20 cellular contexts compared by ENCODE assay signal in the genomic region with DNA sequence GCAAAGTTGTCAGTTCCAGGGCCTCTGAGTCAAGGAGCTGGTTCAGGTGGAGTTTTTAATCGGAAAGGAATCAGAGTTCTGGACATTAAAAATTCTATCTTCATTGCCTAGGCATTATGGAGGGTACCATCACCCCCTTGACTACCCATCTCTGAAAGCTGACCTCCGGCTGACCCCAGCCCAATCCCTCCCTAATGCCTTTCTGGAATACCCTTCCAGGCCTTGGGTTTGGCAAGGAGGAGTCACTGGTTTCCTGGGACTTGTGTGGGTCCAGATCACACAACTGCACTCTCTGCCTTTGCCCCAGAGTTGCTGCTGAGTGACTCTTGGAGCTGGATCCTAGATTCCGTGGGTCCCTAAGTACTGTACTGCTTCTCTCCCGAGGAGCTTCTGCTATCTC. TPM values are rescaled to one million over a fixed set of nuclear protein-coding genes. Genes with fewer than 3 reads are reported as not detected.
A peak's percentile ranks its signal among the peaks of the same experiment; 100 is the strongest.
DNase-seq lines count a peak whose midpoint lies in the region; ATAC-seq and TF ChIP-seq lines count a peak whose summit lies in the region.
"Had no signal": no experiment of that assay in that cellular context is flagged by ENCODE, and none has a peak within 500 bp of the region (broad histone marks: within the 10 kb centered on the region; RNA-seq: fewer than 3 reads in every experiment).

No MANE protein-coding gene starts in this region.

- H3K4me3 ChIP-seq in SK-N-SH (ENCODE audit: low read depth in 2 of 2, low read length in 1 of 2) (peak overlapping the region in 1 of 2 experiments; percentile 63; a peak in 1 of 4 replicates), KMS-11 (IDR thresholded peaks at IDR 0.05; ENCODE audit: insufficient read depth, low read depth, low read length) (no peak overlapping the region), gastroesophageal sphincter (peak overlapping the region in 1 of 2 donors; percentile 92), stomach (peak overlapping the region in 1 of 4 donors; percentile 73), endodermal cell (ENCODE audit: low read length) (no peak overlapping the region)

- peaks cover 2% of the 10 kb centered on the region for H3K9me3 Mint-ChIP-seq in endodermal cell
- H3K9me3 Mint-ChIP-seq: effector memory CD8-positive, alpha-beta T cell had no signal

- no peak overlapping the region; the same call in 1 of the 2 replicates for H2AFZ ChIP-seq in SK-N-SH (ENCODE audit: low read depth)
- peak overlapping the region; percentile 93; the same call in 1 of the 2 replicates for H2AFZ ChIP-seq in KMS-11 (ENCODE audit: low read depth)

- H3K79me2 ChIP-seq in SK-N-SH (ENCODE audit: insufficient read depth) = peaks cover 43% of the 10 kb centered on the region
- no peaks in the 10 kb centered on the region for H3K79me2 ChIP-seq in KMS-11 (ENCODE audit: insufficient read depth, low read depth)

- POLR2A ChIA-PET in SK-N-SH (lab: Yijun Ruan, JAX) = no interaction called here

- ATAC-seq in SK-N-SH treated with all-trans-retinoic acid at 6 μM for 48 hours (no peak), gastroesophageal sphincter (no peak)
- ATAC-seq: activated CD4-positive, CD25-positive, alpha-beta regulatory T cell treated with anti-CD3 and anti-CD28 coated beads, Interleukin-2, amount 50 U/mL, for 24 hours; effector memory CD8-positive, alpha-beta T cell; foreskin keratinocyte had no signal

- H3K9me3 ChIP-seq in SK-N-SH = no peaks in the 10 kb centered on the region
- no peaks in the 10 kb centered on the region for H3K9me3 ChIP-seq in gastroesophageal sphincter
- no peaks in the 10 kb centered on the region for H3K9me3 ChIP-seq in stomach
- no peaks in the 10 kb centered on the region for H3K9me3 ChIP-seq in endodermal cell (ENCODE audit: control insufficient read depth, low read length)
- H3K9me3 ChIP-seq: tibial nerve had no signal

- H3K4me1 ChIP-seq in SK-N-SH (ENCODE audit: control insufficient read depth in 1 of 2, insufficient read depth in 2 of 2, low read depth in 1 of 2, low read length in 1 of 2) = peaks cover 5 to 26% of the 10 kb centered on the region in 2 experiments; a peak in 1 of 4 replicates
- peaks cover 7% of the 10 kb centered on the region for H3K4me1 ChIP-seq in KMS-11 (ENCODE audit: low read depth, poor library complexity, severe bottlenecking)
- H3K4me1 ChIP-seq in gastroesophageal sphincter = peaks cover 0 to 81% (median 13%) of the 10 kb centered on the region in 3 donors
- H3K4me1 ChIP-seq in stomach = peaks cover 33 to 79% (median 58%) of the 10 kb centered on the region in 4 donors
- H3K4me1 ChIP-seq in endodermal cell (ENCODE audit: control insufficient read depth, insufficient read depth, low read length) = no peaks in the 10 kb centered on the region
- H3K4me1 ChIP-seq: foreskin keratinocyte had no signal

- no peaks in the 10 kb centered on the region for H3K9me2 ChIP-seq in SK-N-SH

- intact Hi-C loops in stomach (cut with DNase I; ENCODE audit: low total_unique reads) = loop anchor here (10.0 kb wide), 1 partner anchor 505 kb away; no protein-coding TSS in a partner anchor

- CTCF ChIA-PET in SK-N-SH (lab: Yijun Ruan, JAX) = interaction anchor here (1.1 to 12.7 kb wide), 11 partner anchors 11 to 978 kb away, joined by 3 to 111 read pairs (median 7); no protein-coding TSS in a partner anchor

- H3K4me1 Mint-ChIP-seq in endodermal cell = peaks cover 28% of the 10 kb centered on the region

- no peaks in the 10 kb centered on the region for H3K36me3 Mint-ChIP-seq in endodermal cell (ENCODE audit: low read depth)

- 72% methylated on average over 4 of the region's 4 CpGs for WGBS in SK-N-SH (ENCODE audit: low lambda C conversion rate)
- WGBS in gastroesophageal sphincter (ENCODE audit: low coverage in 1 of 2), 2 donors = 34 to 40% methylated on average over 2 to 3 of the region's 4 CpGs
- WGBS in stomach, 5 donors = 78 to 85% (median 80%) methylated on average over 2 to 4 of the region's 4 CpGs
- 42 to 45% methylated on average over 3 to 4 of the region's 4 CpGs for WGBS in endodermal cell (ENCODE audit: insufficient coverage in 1 of 2, insufficient read length in 1 of 2), 2 experiments

- no peak for TF ChIP-seq RAD21 in SK-N-SH (IDR thresholded peaks at IDR 0.05; ENCODE audit: low read length)

- TF ChIP-seq POLR2A in gastroesophageal sphincter (IDR thresholded peaks at IDR 0.05) (no peak), stomach (IDR thresholded peaks at IDR 0.05) (no peak)

- peaks cover 38% of the 10 kb centered on the region for H4K20me1 ChIP-seq in SK-N-SH (ENCODE audit: insufficient read depth)
- H4K20me1 ChIP-seq in KMS-11 (ENCODE audit: insufficient read depth) = no peaks in the 10 kb centered on the region

- H3K27me3 Mint-ChIP-seq in endodermal cell (ENCODE audit: insufficient read depth) = peaks cover 99% of the 10 kb centered on the region

- TF ChIP-seq EP300 in SK-N-SH (IDR thresholded peaks at IDR 0.05; ENCODE audit: borderline replicate concordance in 1 of 2, low read depth in 1 of 2, low read length in 1 of 2) = no peak
- TF ChIP-seq EP300 in gastroesophageal sphincter (IDR thresholded peaks at IDR 0.05) = no peak
- no peak for TF ChIP-seq EP300 in stomach (IDR thresholded peaks at IDR 0.05)

- no peak overlapping the region for H3K4me3 Mint-ChIP-seq in endodermal cell

- no peak overlapping the region for H3K27ac Mint-ChIP-seq in endodermal cell
- H3K27ac Mint-ChIP-seq: effector memory CD8-positive, alpha-beta T cell; progenitor cell of endocrine pancreas had no signal

- H3K4me2 ChIP-seq in SK-N-SH = peak overlapping the region; percentile 88
- peak overlapping the region; percentile 91 for H3K4me2 ChIP-seq in KMS-11

- H3K27ac ChIP-seq in SK-N-SH (ENCODE audit: low read depth in 2 of 2, low read length in 1 of 2) (0 out of 4 replicates have a peak overlapping the region, but pooled peaks of 1 of the 2 experiments have one; percentile 44), KMS-11 (no peak overlapping the region), gastroesophageal sphincter (peak overlapping the region; percentile 89 to 97 (median 92)), stomach (peak overlapping the region in 4 of 5 donors; percentile 72 to 88 (median 82)), endodermal cell (ENCODE audit: low read depth, low read length) (no peak overlapping the region)
- H3K27ac ChIP-seq: foreskin keratinocyte had no signal

- DNase-seq in SK-N-SH (peak; percentile 19), stomach (no peak), endodermal cell (no peak), GM10266 (ENCODE audit: extremely low spot score) (no peak), SKM-1 treated with dmso at 0.1 percent for 144 hours (lab: John Stamatoyannopoulos, UW; ENCODE audit: unreplicated experiment) (no peak)
- DNase-seq: 8988T; activated CD8-positive, alpha-beta memory T cell treated with anti-CD3 and anti-CD28 coated beads, Interleukin-2, amount 50 U/mL, for 4 hours; amygdala; cerebellar nuclear complex; effector memory CD8-positive, alpha-beta T cell; foreskin keratinocyte; NCI-H1436; NCI-H2227 treated with DMSO at 0.1 percent for 48 hours; SHP77 treated with DMSO at 0.1 percent for 48 hours had no signal

- H3K27me3 ChIP-seq in SK-N-SH (ENCODE audit: insufficient read depth) (no peaks in the 10 kb centered on the region), KMS-11 (ENCODE audit: insufficient read depth, low read depth) (no peaks in the 10 kb centered on the region; the same call in 1 of the 2 replicates), gastroesophageal sphincter (peaks cover 30% of the 10 kb centered on the region), stomach (peaks cover 0 to 89% (median 65%) of the 10 kb centered on the region in 3 donors), endodermal cell (ENCODE audit: control insufficient read depth, insufficient read depth, low read length, poor library complexity, severe bottlenecking) (peaks cover 99% of the 10 kb centered on the region)

- H3K9ac ChIP-seq in SK-N-SH (0 out of 2 replicates have a peak overlapping the region, but pooled peaks have one; percentile 56), KMS-11 (no peak overlapping the region), endodermal cell (ENCODE audit: extremely low read depth, low read length, poor library complexity, severe bottlenecking) (no peak overlapping the region)

- H3F3A ChIP-seq in SK-N-SH (replicated peaks; ENCODE audit: insufficient read depth) = peaks cover 10% of the 10 kb centered on the region

- no peak for TF ChIP-seq CTCF in SK-N-SH (IDR thresholded peaks at IDR 0.05)
- TF ChIP-seq CTCF in KMS-11 (conservative IDR thresholded peaks at IDR 0.05; ENCODE audit: low read depth, low read length) = no peak
- TF ChIP-seq CTCF in gastroesophageal sphincter (IDR thresholded peaks at IDR 0.05) = no peak
- TF ChIP-seq CTCF in stomach (IDR thresholded peaks at IDR 0.05) = no peak
- no peak for TF ChIP-seq CTCF in endodermal cell (conservative IDR thresholded peaks at IDR 0.05)
- TF ChIP-seq CTCF in GM10266 (IDR thresholded peaks at IDR 0.05; ENCODE audit: control insufficient read depth, insufficient read depth, low read depth, missing control alignments) = no peak

- H3K36me3 ChIP-seq in SK-N-SH (replicated peaks in 1 of 2; ENCODE audit: control insufficient read depth in 1 of 2, insufficient read depth in 2 of 2, low read length in 1 of 2) (peaks cover 0 to 15% of the 10 kb centered on the region in 2 experiments), KMS-11 (ENCODE audit: insufficient read depth) (no peaks in the 10 kb centered on the region), gastroesophageal sphincter (no peaks in the 10 kb centered on the region), stomach (no peaks in the 10 kb centered on the region), endodermal cell (ENCODE audit: control insufficient read depth, insufficient read depth, low read length) (no peaks in the 10 kb centered on the region)
- H3K36me3 ChIP-seq: tibial nerve had no signal

TF ChIP-seq in SK-N-SH, 30 proteins besides CTCF, POLR2A, EP300 and RAD21 (continues in another document):
- no peak for TF ChIP-seq NRF1 (IDR thresholded peaks at IDR 0.05; ENCODE audit: low read depth, low read length)
- no peak for TF ChIP-seq YY1 (IDR thresholded peaks at IDR 0.05; ENCODE audit: low read depth)
- no peak for TF ChIP-seq CHD2 (IDR thresholded peaks at IDR 0.05; ENCODE audit: low read length, partially characterized antibody)

TF ChIP-seq in SK-N-SH treated with all-trans-retinoic acid at 6 μM for 48 hours, 23 proteins besides CTCF, POLR2A, EP300 and RAD21:
- no peak for TF ChIP-seq ZFP3 (CRISPR knock-in tag; IDR thresholded peaks at IDR 0.05)
- TF ChIP-seq ESRRG (CRISPR knock-in tag; IDR thresholded peaks at IDR 0.05) = no peak
- TF ChIP-seq ARNTL (CRISPR knock-in tag; IDR thresholded peaks at IDR 0.05; ENCODE audit: borderline replicate concordance, low read depth) = no peak
TF ChIP-seq in SK-N-SH treated with all-trans-retinoic acid at 6 μM for 48 hours: peak in this region for 0.

RNA-seq across cellular contexts. Expression of a gene that starts 1.0 kb away (rescaled TPM):
- polyA plus RNA-seq in SK-N-SH (2012; rRNA removed) (48.7 and 76.6 TPM in 2 replicates), stomach (1 to 10 TPM; 3.6 to 7.0 (median 5.5) TPM)
- polyA plus RNA-seq in SK-N-SH (2012; cell fraction: cytosol; rRNA removed) = 32.1 and 46.4 TPM in 2 replicates
- polyA plus RNA-seq in SK-N-SH (2012; cell fraction: nucleus; rRNA removed) = 128 and 152 TPM in 2 replicates
- total RNA-seq in gastroesophageal sphincter (10 to 100 TPM; 30.7 to 75.0 (median 50.7) TPM), stomach (10 to 100 TPM in 2 of 5 donors, 1 to 10 TPM in 3; 1.2 to 39.4 (median 6.2) TPM), endodermal cell (not detected)
- polyA plus RNA-seq in endodermal cell (2013, experiment 1 of 2) = 0.82 TPM
- polyA plus RNA-seq in endodermal cell (2013, experiment 2 of 2) = 0.46 TPM

Comparison
In these comparisons a context has a peak if more than half of its experiments do, and no peak if none do; other contexts are left out.
1. H3K27ac ChIP-seq: peak in gastroesophageal sphincter (4 of 4) and stomach (4 of 5); none in KMS-11 (single experiment) and endodermal cell (single experiment).